In genomic region chr2:159134979-159135378, GRCh38 we compare ENCODE assay signal across 18 cellular contexts.
DNase-seq lines count a peak whose midpoint lies in the region; ATAC-seq lines count a peak whose summit lies in the region.
"Had no signal": no experiment of that assay in that cellular context is flagged by ENCODE, and none has a peak within 500 bp of the region (broad histone marks: within the 10 kb centered on the region; RNA-seq: fewer than 3 reads in every experiment).

No MANE protein-coding gene starts in this region.

- H3K27me3 ChIP-seq in rectal smooth muscle tissue (ENCODE audit: control insufficient read depth, insufficient read depth, low read length) = no peaks in the 10 kb centered on the region

- intact Hi-C loops in Right ventricle myocardium superior (cut with DNase I) = no loop called here
- intact Hi-C loops in Right ventricle myocardium inferior (cut with DNase I) = loop anchor here (1.0 to 5.0 kb wide), 2 partner anchors 30 to 62 kb away; no protein-coding TSS in a partner anchor
- intact Hi-C loops in left ventricle myocardium superior (cut with micrococcal nuclease) = no loop called here

- H3K4me3 ChIP-seq in rectal smooth muscle tissue (ENCODE audit: low read length) = no peak overlapping the region

- ATAC-seq in Right ventricle myocardium superior (ENCODE audit: poor library complexity) (peak; percentile 2), Right ventricle myocardium inferior (no peak), left ventricle myocardium superior (peak; percentile 7), GM21529 (IDR thresholded peaks at IDR 0.05; ENCODE audit: unreplicated experiment) (no peak), HG02884 (IDR thresholded peaks at IDR 0.05; ENCODE audit: unreplicated experiment) (no peak)
- ATAC-seq: activated naive CD8-positive, alpha-beta T cell treated with anti-CD3 and anti-CD28 coated beads, Interleukin-2, amount 50 U/mL, for 24 hours; esophagus mucosa; stimulated activated effector memory CD8-positive, alpha-beta T cell treated with anti-CD3 and anti-CD28 coated beads, Interleukin-12 subunit alpha, Interleukin-12 subunit beta, amount 100 ng/mL, for 72 hours; T-helper 17 cell had no signal

- H3K27ac ChIP-seq in rectal smooth muscle tissue (ENCODE audit: low read depth, low read length) = peak overlapping the region; percentile 78

- no peak overlapping the region for H3K9ac ChIP-seq in rectal smooth muscle tissue (ENCODE audit: low read length)

- DNase-seq in Right ventricle myocardium superior = no peak
- no peak for DNase-seq in Right ventricle myocardium inferior (ENCODE audit: missing footprints)
- no peak for DNase-seq in left ventricle myocardium superior
- no peak for DNase-seq in activated CD4-positive, alpha-beta T cell treated with anti-CD3 and anti-CD28 coated beads, Interleukin-2, amount 50 U/mL, for 1 hour
- no peak for DNase-seq in stimulated activated CD4-positive, alpha-beta T cell treated with anti-CD3 and anti-CD28 coated beads, Interleukin-4, amount 100 ng/mL, for 24 hours
- DNase-seq: activated CD4-positive, alpha-beta T cell treated with anti-CD3 and anti-CD28 coated beads for 1 hour; activated naive CD8-positive, alpha-beta T cell treated with anti-CD3 and anti-CD28 coated beads, Interleukin-2, amount 50 U/mL, for 24 hours; CD4-positive, CD25-positive, alpha-beta regulatory T cell; H7; KBM-7; NCI-H1105; RPMI8226; T-helper 17 cell had no signal

- H3K4me1 ChIP-seq in rectal smooth muscle tissue (ENCODE audit: control insufficient read depth, insufficient read depth, low read length) = peaks cover 41% of the 10 kb centered on the region

- H3K36me3 ChIP-seq in rectal smooth muscle tissue (ENCODE audit: control insufficient read depth, insufficient read depth, low read length) = no peaks in the 10 kb centered on the region

Comparison
In these comparisons a context has a peak if more than half of its experiments do, and no peak if none do; other contexts are left out.
1. ATAC-seq: peak in Right ventricle myocardium superior (single experiment) and left ventricle myocardium superior (single experiment); none in Right ventricle myocardium inferior (single experiment), GM21529 (single experiment) and HG02884 (single experiment).